Comparison of ENCODE assay signal across 11 cellular contexts in the genomic region with DNA sequence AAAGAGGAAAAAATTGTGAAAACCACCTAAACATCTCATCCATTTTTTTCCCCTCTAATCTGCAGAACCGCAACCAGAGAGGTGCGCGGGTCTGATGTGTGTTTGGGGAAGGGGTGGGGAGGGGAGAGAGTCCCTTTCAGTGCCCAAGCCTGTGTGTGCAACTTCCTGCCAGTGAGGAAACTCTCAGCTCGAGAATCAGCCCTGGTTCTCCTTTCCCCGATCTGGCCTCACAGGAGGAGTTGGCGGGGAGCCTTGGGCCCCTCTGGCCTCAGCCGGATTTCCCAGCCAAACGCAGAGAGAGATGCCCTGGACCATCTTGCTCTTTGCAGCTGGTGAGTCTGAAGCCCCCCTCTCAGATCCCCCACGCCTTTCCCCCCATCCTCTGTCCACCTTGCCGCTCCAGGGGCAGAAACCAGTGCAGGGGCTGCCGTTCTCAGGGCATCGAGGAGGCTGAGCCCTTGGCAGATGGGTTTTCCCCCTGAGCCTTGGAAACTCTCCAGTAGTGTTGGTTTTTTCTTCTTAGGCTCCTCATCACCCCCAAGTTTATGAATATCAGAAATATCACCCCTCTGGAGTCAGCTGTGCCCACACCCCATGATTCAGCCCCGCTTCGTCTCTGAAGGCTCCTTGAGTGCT. TPM values are rescaled to one million over a fixed set of nuclear protein-coding genes. Genes with fewer than 3 reads are reported as not detected.
DNase-seq lines count a peak whose midpoint lies in the region; ATAC-seq and TF ChIP-seq lines count a peak whose summit lies in the region.
"Had no signal": no experiment of that assay in that cellular context is flagged by ENCODE, and none has a peak within 500 bp of the region (broad histone marks: within the 10 kb centered on the region; RNA-seq: fewer than 3 reads in every experiment).

A gene with protein sequence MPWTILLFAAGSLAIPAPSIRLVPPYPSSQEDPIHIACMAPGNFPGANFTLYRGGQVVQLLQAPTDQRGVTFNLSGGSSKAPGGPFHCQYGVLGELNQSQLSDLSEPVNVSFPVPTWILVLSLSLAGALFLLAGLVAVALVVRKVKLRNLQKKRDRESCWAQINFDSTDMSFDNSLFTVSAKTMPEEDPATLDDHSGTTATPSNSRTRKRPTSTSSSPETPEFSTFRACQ (plus strand): TSS at position 208 of the 636 bp plus-strand sequence. CDS start 94 bp downstream, at position 302.

- H3K4ac ChIP-seq in IMR-90 (ENCODE audit: low read depth, low read length) (no peak within 1 kb of the TSS), neuronal stem cell (ENCODE audit: low read length) (no peak within 1 kb of the TSS)

- no peak for DNase-seq in T-helper 1 cell
- no peak for DNase-seq in IMR-90
- no peak for DNase-seq in activated naive CD8-positive, alpha-beta T cell treated with anti-CD3 and anti-CD28 coated beads, Interleukin-2, amount 10 ng/mL, durations not matched to agents 7 days and 5 days
- DNase-seq in neuronal stem cell (ENCODE audit: low spot score), result no peak
- no peak for DNase-seq in stimulated activated CD4-positive, alpha-beta T cell treated with anti-CD3 and anti-CD28 coated beads, Interleukin-2, amount 100 ng/mL, for 24 hours
- DNase-seq in stimulated activated CD4-positive, alpha-beta T cell treated with anti-CD3 and anti-CD28 coated beads, Interleukin-15, amount 100 ng/mL, for 24 hours, result no peak

- in situ Hi-C loops in IMR-90 (cut with MboI; ENCODE audit: low sequenced_read_pairs), result no loop called here

- H3K18ac ChIP-seq in IMR-90 (ENCODE audit: low read depth, low read length) (no peak within 1 kb of the TSS; the same call in 1 of the 2 replicates), neuronal stem cell (ENCODE audit: low read length) (no peak within 1 kb of the TSS)

- H2BK20ac ChIP-seq in IMR-90 (ENCODE audit: low read depth, low read length), result no peak within 1 kb of the TSS

- intact Hi-C loops in IMR-90 (cut with micrococcal nuclease), result no loop called here

- H3K4me1 ChIP-seq in IMR-90 (ENCODE audit: control insufficient read depth, insufficient read depth, low read length), result peaks cover 3% of the 10 kb centered on the region; the same call in 1 of the 2 replicates
- no peaks in the 10 kb centered on the region for H3K4me1 ChIP-seq in neuronal stem cell (ENCODE audit: control insufficient read depth in 2 of 2, insufficient read depth in 1 of 2, low read depth in 1 of 2, low read length in 2 of 2)
- H3K4me1 ChIP-seq: pancreas, tibial nerve had no signal

- H3K4me2 ChIP-seq in IMR-90 (ENCODE audit: low read depth, low read length) (peak within 1 kb of the TSS; percentile 18; the same call in 1 of the 2 replicates), neuronal stem cell (ENCODE audit: insufficient read depth, low read length, poor library complexity, severe bottlenecking) (no peak within 1 kb of the TSS)

- no TSS peak for BruUV-seq in IMR-90 (replicated peaks; lab: Mats Ljungman, UMichigan)

- H3K9ac ChIP-seq in IMR-90 (ENCODE audit: low read depth, low read length), result no peak within 1 kb of the TSS; the same call in 1 of the 2 replicates
- peak within 1 kb of the TSS; percentile 63 for H3K9ac ChIP-seq in neuronal stem cell (ENCODE audit: low read depth, low read length, poor library complexity)

- no peak for ATAC-seq in IMR-90 (ENCODE audit: low read depth)
- peak; percentile 68 for ATAC-seq in activated naive CD8-positive, alpha-beta T cell treated with anti-CD3 and anti-CD28 coated beads, Interleukin-2, amount 10 ng/mL, durations not matched to agents 7 days and 5 days (ENCODE audit: low read depth)
- no peak for ATAC-seq in HG02938 (IDR thresholded peaks at IDR 0.05; ENCODE audit: unreplicated experiment)

- no peaks in the 10 kb centered on the region for H3K79me1 ChIP-seq in IMR-90 (ENCODE audit: low read depth in 1 of 2, low read length in 2 of 2)
- peaks cover 3% of the 10 kb centered on the region for H3K79me1 ChIP-seq in neuronal stem cell (ENCODE audit: low read depth, low read length)

- H4K8ac ChIP-seq in IMR-90 (ENCODE audit: low read depth in 2 of 2, low read length in 2 of 2) (no peak within 1 kb of the TSS), neuronal stem cell (ENCODE audit: low read depth, low read length) (no peak within 1 kb of the TSS)

- H3K27ac ChIP-seq in IMR-90 (ENCODE audit: insufficient read depth, low read length) (no peak within 1 kb of the TSS), neuronal stem cell (replicated peaks; ENCODE audit: low read length) (no peak within 1 kb of the TSS)
- H3K27ac ChIP-seq: pancreas, tibial nerve had no signal

- no peak within 1 kb of the TSS; the same call in 1 of the 2 replicates for H4K5ac ChIP-seq in IMR-90 (ENCODE audit: low read depth, low read length)

- H3K27me3 ChIP-seq in IMR-90 (ENCODE audit: control insufficient read depth, insufficient read depth, low read length) (peaks cover 5% of the 10 kb centered on the region; the same call in 1 of the 2 replicates), neuronal stem cell (ENCODE audit: control insufficient read depth in 3 of 3, insufficient read depth in 3 of 3, low read depth in 1 of 3, low read length in 3 of 3) (no peaks in the 10 kb centered on the region)
- H3K27me3 ChIP-seq: pancreas had no signal

- WGBS in IMR-90 (ENCODE audit: extremely low coverage in 2 of 2, insufficient read length in 1 of 2), 2 experiments, result 5% methylated on average over 5 of the region's 14 CpGs; no CpG with 5 or more reads in 1 of the 2 experiments
- WGBS in neuronal stem cell (ENCODE audit: extremely low coverage in 2 of 2, insufficient read length in 2 of 2, insufficient replicate concordance in 1 of 2), 2 donors, result no CpG with 5 or more reads among the region's 14 CpGs

- H3K14ac ChIP-seq in IMR-90 (replicated peaks; ENCODE audit: low read depth, low read length) (no peak within 1 kb of the TSS), neuronal stem cell (ENCODE audit: low read length) (no peak within 1 kb of the TSS)

- no peaks in the 10 kb centered on the region for H3K27me3 Mint-ChIP-seq in T-helper 1 cell treated with Interleukin-12 subunit alpha and Interleukin-12 subunit beta and Interleukin-4 antibody, amounts not matched to agents 30 μg/mL and 1 μg/mL, for 36 hours (ENCODE audit: low read depth)
- H3K27me3 Mint-ChIP-seq in activated naive CD8-positive, alpha-beta T cell treated with anti-CD3 and anti-CD28 coated beads, Interleukin-2, amount 10 ng/mL, durations not matched to agents 7 days and 5 days, result peaks cover 3% of the 10 kb centered on the region
- H3K27me3 Mint-ChIP-seq: central memory CD8-positive, alpha-beta T cell had no signal

- peak within 1 kb of the TSS; percentile 40 for H2AFZ ChIP-seq in IMR-90 (replicated peaks; ENCODE audit: low read length, poor library complexity)
- H2AFZ ChIP-seq in neuronal stem cell (ENCODE audit: low read length), result peak within 1 kb of the TSS; percentile 74

- peak within 1 kb of the TSS; percentile 34 for H3K27ac Mint-ChIP-seq in T-helper 1 cell treated with Interleukin-12 subunit alpha and Interleukin-12 subunit beta and Interleukin-4 antibody, amounts not matched to agents 30 μg/mL and 1 μg/mL, for 36 hours
- peak within 1 kb of the TSS; percentile 77 for H3K27ac Mint-ChIP-seq in activated naive CD8-positive, alpha-beta T cell treated with anti-CD3 and anti-CD28 coated beads, Interleukin-2, amount 10 ng/mL, durations not matched to agents 7 days and 5 days

- no peak within 1 kb of the TSS for H3K56ac ChIP-seq in IMR-90 (ENCODE audit: extremely low read depth, insufficient read depth, low read length)

- H2BK120ac ChIP-seq in IMR-90 (ENCODE audit: low read depth, low read length), result no peak within 1 kb of the TSS
- H2BK120ac ChIP-seq in neuronal stem cell (ENCODE audit: low read depth, low read length), result no peak within 1 kb of the TSS

- H3K23ac ChIP-seq in IMR-90 (ENCODE audit: low read depth, low read length) (no peak within 1 kb of the TSS), neuronal stem cell (ENCODE audit: low read depth, low read length, poor library complexity) (no peak within 1 kb of the TSS)

- peaks cover 3% of the 10 kb centered on the region for H3K9me3 ChIP-seq in IMR-90 (ENCODE audit: control insufficient read depth, insufficient read depth, low read length)
- H3K9me3 ChIP-seq in neuronal stem cell (replicated peaks in 1 of 2; ENCODE audit: control insufficient read depth in 2 of 2, insufficient read depth in 1 of 2, low read depth in 1 of 2, low read length in 2 of 2), result peaks cover 3 to 4% of the 10 kb centered on the region in 2 donors
- H3K9me3 ChIP-seq: pancreas had no signal

- H4K91ac ChIP-seq in IMR-90 (ENCODE audit: insufficient read depth, low read depth, low read length) (no peak within 1 kb of the TSS), neuronal stem cell (ENCODE audit: low read depth, low read length, poor library complexity) (no peak within 1 kb of the TSS)

- H3K4me3 ChIP-seq in IMR-90 (ENCODE audit: insufficient read depth, low read depth, low read length) (no peak within 1 kb of the TSS), neuronal stem cell (ENCODE audit: low read length in 2 of 2) (no peak within 1 kb of the TSS)
- H3K4me3 ChIP-seq: pancreas had no signal

- POLR2A ChIA-PET in IMR-90 (lab: Charles Lee; ENCODE audit: unreplicated experiment), result no interaction called here
- POLR2A ChIA-PET in activated naive CD8-positive, alpha-beta T cell treated with anti-CD3 and anti-CD28 coated beads, Interleukin-2, amount 10 ng/mL, durations not matched to agents 7 days and 5 days (lab: Charles Lee), result no interaction called here

- TF ChIP-seq RAD21 in IMR-90 (IDR thresholded peaks at IDR 0.05; ENCODE audit: low read length), result no peak

- peak within 1 kb of the TSS; percentile 54 for H3K4me3 Mint-ChIP-seq in T-helper 1 cell treated with Interleukin-12 subunit alpha and Interleukin-12 subunit beta and Interleukin-4 antibody, amounts not matched to agents 30 μg/mL and 1 μg/mL, for 36 hours
- peak within 1 kb of the TSS; percentile 46 for H3K4me3 Mint-ChIP-seq in activated naive CD8-positive, alpha-beta T cell treated with anti-CD3 and anti-CD28 coated beads, Interleukin-2, amount 10 ng/mL, durations not matched to agents 7 days and 5 days
- H3K4me3 Mint-ChIP-seq: central memory CD8-positive, alpha-beta T cell had no signal

- H2AK5ac ChIP-seq in IMR-90 (ENCODE audit: low read depth, low read length), result peak within 1 kb of the TSS; percentile 39; the same call in 1 of the 2 replicates
- no peak within 1 kb of the TSS for H2AK5ac ChIP-seq in neuronal stem cell (ENCODE audit: low read depth, low read length)

- H3K9me1 ChIP-seq in IMR-90 (ENCODE audit: insufficient read depth, low read length), result no peaks in the 10 kb centered on the region

- H2BK15ac ChIP-seq in IMR-90 (ENCODE audit: low read depth, low read length) (no peak within 1 kb of the TSS), neuronal stem cell (ENCODE audit: low read length) (no peak within 1 kb of the TSS)

- H2BK5ac ChIP-seq in IMR-90 (ENCODE audit: low read depth, low read length, poor library complexity, severe bottlenecking) (no peak within 1 kb of the TSS), neuronal stem cell (ENCODE audit: low read length) (no peak within 1 kb of the TSS)

- dilution Hi-C loops in IMR-90 (cut with HindIII; ENCODE audit: low sequenced_read_pairs, unreplicated experiment), result no loop called here

- CTCF ChIA-PET in IMR-90 (lab: Yijun Ruan, JAX), result no interaction called here

- TF ChIP-seq POLR2A in IMR-90 (IDR thresholded peaks at IDR 0.05; ENCODE audit: low read depth, low read length), result no peak

- H4K20me1 ChIP-seq in IMR-90 (ENCODE audit: insufficient read depth, low read length), result no peaks in the 10 kb centered on the region

- H3K4me1 Mint-ChIP-seq in T-helper 1 cell treated with Interleukin-12 subunit alpha and Interleukin-12 subunit beta and Interleukin-4 antibody, amounts not matched to agents 30 μg/mL and 1 μg/mL, for 36 hours (ENCODE audit: low read depth), result peaks cover 6% of the 10 kb centered on the region
- peaks cover 9% of the 10 kb centered on the region for H3K4me1 Mint-ChIP-seq in activated naive CD8-positive, alpha-beta T cell treated with anti-CD3 and anti-CD28 coated beads, Interleukin-2, amount 10 ng/mL, durations not matched to agents 7 days and 5 days
- H3K4me1 Mint-ChIP-seq: central memory CD8-positive, alpha-beta T cell had no signal

- no peak within 1 kb of the TSS for H2BK12ac ChIP-seq in neuronal stem cell (ENCODE audit: low read length)

- peaks cover 7% of the 10 kb centered on the region for H3K9me3 Mint-ChIP-seq in T-helper 1 cell treated with Interleukin-12 subunit alpha and Interleukin-12 subunit beta and Interleukin-4 antibody, amounts not matched to agents 30 μg/mL and 1 μg/mL, for 36 hours
- peaks cover 5% of the 10 kb centered on the region for H3K9me3 Mint-ChIP-seq in activated naive CD8-positive, alpha-beta T cell treated with anti-CD3 and anti-CD28 coated beads, Interleukin-2, amount 10 ng/mL, durations not matched to agents 7 days and 5 days

- H3K36me3 ChIP-seq in IMR-90 (ENCODE audit: control insufficient read depth, insufficient read depth, low read length) (no peaks in the 10 kb centered on the region), neuronal stem cell (replicated peaks in 1 of 2; ENCODE audit: control insufficient read depth in 2 of 2, insufficient read depth in 2 of 2, low read length in 2 of 2) (no peaks in the 10 kb centered on the region)
- H3K36me3 ChIP-seq: pancreas, tibial nerve had no signal

- TF ChIP-seq CTCF in IMR-90 (conservative IDR thresholded peaks at IDR 0.05; ENCODE audit: low read depth, low read length), result no peak

- H2AK9ac ChIP-seq in IMR-90 (replicated peaks; ENCODE audit: low read depth, low read length, poor library complexity), result no peak within 1 kb of the TSS

- peaks cover 4% of the 10 kb centered on the region for H3K36me3 Mint-ChIP-seq in T-helper 1 cell treated with Interleukin-12 subunit alpha and Interleukin-12 subunit beta and Interleukin-4 antibody, amounts not matched to agents 30 μg/mL and 1 μg/mL, for 36 hours (ENCODE audit: low read depth)
- H3K36me3 Mint-ChIP-seq in activated naive CD8-positive, alpha-beta T cell treated with anti-CD3 and anti-CD28 coated beads, Interleukin-2, amount 10 ng/mL, durations not matched to agents 7 days and 5 days, result peaks cover 8% of the 10 kb centered on the region

RNA-seq across cellular contexts. Expression of the gene that starts here (rescaled TPM):
- 0.18 and 0.28 TPM in 2 replicates for total RNA-seq in IMR-90 (2012; rRNA removed)
- 0.16 and 0.19 TPM in 2 replicates for polyA plus RNA-seq in IMR-90 (2012; rRNA removed)
- polyA plus RNA-seq in IMR-90 (2012; cell fraction: cytosol; rRNA removed), result 0.51 and 0.58 TPM in 2 replicates
- 0.61 and 0.69 TPM in 2 replicates for polyA plus RNA-seq in IMR-90 (2012; cell fraction: nucleus; rRNA removed; ENCODE audit: low replicate concordance)
- total RNA-seq in activated naive CD8-positive, alpha-beta T cell treated with anti-CD3 and anti-CD28 coated beads, Interleukin-2, amount 10 ng/mL, durations not matched to agents 7 days and 5 days, result 1 to 10 TPM; 1.9 to 2.2 TPM
- polyA plus RNA-seq in neuronal stem cell (2013, experiment 1 of 2), result 0.15 TPM
- polyA plus RNA-seq in neuronal stem cell (2013, experiment 2 of 2), result 0.14 TPM
